Comparison of ENCODE assay signal across 22 cellular contexts in the genomic region with DNA sequence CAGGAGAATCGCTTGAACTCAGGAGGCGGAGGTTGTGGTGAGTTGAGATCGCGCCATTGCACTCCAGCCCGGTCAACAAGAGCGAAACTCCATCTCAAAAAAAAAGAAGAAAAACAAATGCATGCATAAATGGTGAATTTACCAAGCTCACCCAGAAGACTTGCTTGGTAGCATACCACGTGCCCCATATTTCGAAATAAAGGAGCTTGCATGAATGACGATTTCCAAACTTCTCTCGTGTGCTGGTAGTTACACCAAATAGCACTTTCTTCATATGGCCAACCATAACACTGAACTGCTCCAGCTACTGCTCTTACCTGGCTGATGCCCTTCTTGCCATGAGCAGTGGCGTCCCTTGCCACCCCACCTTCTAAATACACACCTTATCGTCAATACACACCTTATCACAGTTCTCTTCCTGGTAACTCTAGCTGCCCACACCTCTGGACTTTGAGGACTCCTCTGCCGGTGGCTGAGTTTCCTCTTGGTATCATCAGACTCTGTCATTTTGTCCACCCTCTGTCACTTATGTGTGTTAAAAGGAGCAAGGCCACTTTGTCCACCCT. TPM values are rescaled to one million over a fixed set of nuclear protein-coding genes. Genes with fewer than 3 reads are reported as not detected.
DNase-seq lines count a peak whose midpoint lies in the region; ATAC-seq, FAIRE-seq and TF ChIP-seq lines count a peak whose summit lies in the region.
"Had no signal": no experiment of that assay in that cellular context is flagged by ENCODE, and none has a peak within 500 bp of the region (broad histone marks: within the 10 kb centered on the region; RNA-seq: fewer than 3 reads in every experiment).

No MANE protein-coding gene starts in this region.

- H3K36me3 Mint-ChIP-seq in activated T-cell treated with anti-CD3 and anti-CD28 coated beads, Interleukin-2, amount 50 U/mL, for 4 hours (ENCODE audit: insufficient read depth) = peaks cover 8% of the 10 kb centered on the region
- H3K36me3 Mint-ChIP-seq in stimulated activated naive B cell treated with anti-CD40 and anti-IgM and Interleukin-4, amounts not matched to agents 10 μg/mL and 1 μg/mL and 100 μg/mL, for 72 hours = peaks cover 6 to 20% of the 10 kb centered on the region in 2 donors
- H3K36me3 Mint-ChIP-seq in T-helper 2 cell treated with Interferon-gamma antibody and Interleukin-4, amounts not matched to agents 5 μg/mL and 100 μg/mL, for 36 hours (ENCODE audit: low read depth) = peaks cover 8% of the 10 kb centered on the region

- H3K9me3 ChIP-seq in HepG2 (ENCODE audit: low read length) (no peaks in the 10 kb centered on the region), transverse colon (no peaks in the 10 kb centered on the region)

- TF ChIP-seq CTCF in HepG2 (CRISPR knock-in tag; IDR thresholded peaks at IDR 0.05) (no peak), transverse colon (IDR thresholded peaks at IDR 0.05) (no peak)

- H3K36me3 ChIP-seq in HepG2 (replicated peaks in 1 of 2; ENCODE audit: control insufficient read depth in 1 of 2, insufficient read depth in 2 of 2, low read length in 2 of 2) = no peaks in the 10 kb centered on the region
- H3K36me3 ChIP-seq in transverse colon = no peaks in the 10 kb centered on the region

- no peaks in the 10 kb centered on the region for H3K79me2 ChIP-seq in HepG2 (ENCODE audit: insufficient read depth, low read length)

- no peak overlapping the region for H3K27ac Mint-ChIP-seq in stimulated activated naive B cell treated with anti-CD40 and anti-IgM and Interleukin-4, amounts not matched to agents 10 μg/mL and 1 μg/mL and 100 μg/mL, for 72 hours
- H3K27ac Mint-ChIP-seq in T-helper 2 cell treated with Interferon-gamma antibody and Interleukin-4, amounts not matched to agents 5 μg/mL and 100 μg/mL, for 36 hours = no peak overlapping the region
- H3K27ac Mint-ChIP-seq: activated CD4-positive, alpha-beta T cell treated with anti-CD3 and anti-CD28 coated beads, Interleukin-2, amount 10 ng/mL, durations not matched to agents 7 days and 5 days; memory B cell had no signal

- H3K9me3 Mint-ChIP-seq in activated T-cell treated with anti-CD3 and anti-CD28 coated beads, Interleukin-2, amount 50 U/mL, for 4 hours = no peaks in the 10 kb centered on the region
- H3K9me3 Mint-ChIP-seq in stimulated activated naive B cell treated with anti-CD40 and anti-IgM and Interleukin-4, amounts not matched to agents 10 μg/mL and 1 μg/mL and 100 μg/mL, for 72 hours = no peaks in the 10 kb centered on the region
- H3K9me3 Mint-ChIP-seq in T-helper 2 cell treated with Interferon-gamma antibody and Interleukin-4, amounts not matched to agents 5 μg/mL and 100 μg/mL, for 36 hours = no peaks in the 10 kb centered on the region
- H3K9me3 Mint-ChIP-seq: activated CD4-positive, alpha-beta T cell treated with anti-CD3 and anti-CD28 coated beads, Interleukin-2, amount 10 ng/mL, durations not matched to agents 7 days and 5 days; central memory CD8-positive, alpha-beta T cell; memory B cell had no signal

- ATAC-seq in activated T-cell treated with anti-CD3 and anti-CD28 coated beads, Interleukin-2, amount 50 U/mL, for 4 hours = no peak
- ATAC-seq in HepG2 = no peak
- no peak for ATAC-seq in stimulated activated naive B cell treated with anti-CD40 and anti-IgM and Interleukin-4, amounts not matched to agents 10 μg/mL and 1 μg/mL and 100 μg/mL, for 72 hours (replicated peaks)

- WGBS in HepG2 (ENCODE audit: low lambda C conversion rate) = 80% methylated on average over 13 of the region's 13 CpGs
- 51 to 65% methylated on average over 11 to 13 of the region's 13 CpGs for WGBS in transverse colon (ENCODE audit: low coverage in 1 of 2), 2 donors

- intact Hi-C loops in HepG2 (cut with micrococcal nuclease; ENCODE audit: unreplicated experiment) (loop anchor here (5.0 kb wide), 1 partner anchor 228 kb away; the partner anchor contains the start of gene CHAF1B), transverse colon (cut with DNase I; ENCODE audit: low total_unique reads) (no loop called here)

- H3K27ac ChIP-seq in HepG2 (ENCODE audit: extremely low read length, insufficient read depth, low read length) = no peak overlapping the region
- peak overlapping the region; percentile 33 to 99 (median 82) for H3K27ac ChIP-seq in transverse colon
- H3K27ac ChIP-seq: GM23248, PC-9 had no signal

- TF ChIP-seq POLR2A in HepG2 (IDR thresholded peaks at IDR 0.05; ENCODE audit: insufficient read depth in 1 of 2, low read depth in 2 of 2, low read length in 2 of 2) = no peak
- peak; percentile 73 for TF ChIP-seq POLR2A in transverse colon (IDR thresholded peaks at IDR 0.05)

- H3K27me3 Mint-ChIP-seq in activated T-cell treated with anti-CD3 and anti-CD28 coated beads, Interleukin-2, amount 50 U/mL, for 4 hours (ENCODE audit: low read depth) = no peaks in the 10 kb centered on the region
- no peaks in the 10 kb centered on the region for H3K27me3 Mint-ChIP-seq in stimulated activated naive B cell treated with anti-CD40 and anti-IgM and Interleukin-4, amounts not matched to agents 10 μg/mL and 1 μg/mL and 100 μg/mL, for 72 hours
- H3K27me3 Mint-ChIP-seq in T-helper 2 cell treated with Interferon-gamma antibody and Interleukin-4, amounts not matched to agents 5 μg/mL and 100 μg/mL, for 36 hours (ENCODE audit: low read depth) = peaks cover 3% of the 10 kb centered on the region
- H3K27me3 Mint-ChIP-seq: activated CD4-positive, alpha-beta T cell treated with anti-CD3 and anti-CD28 coated beads, Interleukin-2, amount 10 ng/mL, durations not matched to agents 7 days and 5 days; central memory CD8-positive, alpha-beta T cell; memory B cell had no signal

- H3K4me1 ChIP-seq in HepG2 (ENCODE audit: insufficient read depth, low read length) (peaks cover 36% of the 10 kb centered on the region), transverse colon (peaks cover 11 to 55% (median 35%) of the 10 kb centered on the region in 4 donors)

- in situ Hi-C loops in HepG2 (cut with HindIII; ENCODE audit: extremely low pct_ligation_motif_present, low pct_unique_long_range_greater_than_20kb) = loop anchor here (5.0 kb wide), 1 partner anchor 48 kb away; no protein-coding TSS in a partner anchor
- in situ Hi-C loops in transverse colon (cut with MboI; ENCODE audit: low pct_ligation_motif_present in 1 of 4, low pct_unique_long_range_greater_than_20kb in 1 of 4, low sequenced_read_pairs in 3 of 4) = no loop called here

- H4K20me1 ChIP-seq in HepG2 (ENCODE audit: insufficient read depth, low read length) = no peaks in the 10 kb centered on the region

- no peak overlapping the region for H3K4me2 ChIP-seq in HepG2 (ENCODE audit: low read depth, low read length)
- H3K4me2 ChIP-seq: PC-9 had no signal

- TF ChIP-seq RAD21 in HepG2 (CRISPR knock-in tag; IDR thresholded peaks at IDR 0.05) = no peak

- H3K4me3 Mint-ChIP-seq in activated T-cell treated with anti-CD3 and anti-CD28 coated beads, Interleukin-2, amount 50 U/mL, for 4 hours = peak overlapping the region; percentile 40
- no peak overlapping the region for H3K4me3 Mint-ChIP-seq in stimulated activated naive B cell treated with anti-CD40 and anti-IgM and Interleukin-4, amounts not matched to agents 10 μg/mL and 1 μg/mL and 100 μg/mL, for 72 hours
- no peak overlapping the region for H3K4me3 Mint-ChIP-seq in T-helper 2 cell treated with Interferon-gamma antibody and Interleukin-4, amounts not matched to agents 5 μg/mL and 100 μg/mL, for 36 hours
- H3K4me3 Mint-ChIP-seq: activated CD4-positive, alpha-beta T cell treated with anti-CD3 and anti-CD28 coated beads, Interleukin-2, amount 10 ng/mL, durations not matched to agents 7 days and 5 days; central memory CD8-positive, alpha-beta T cell; memory B cell had no signal

- no TSS peak for BruUV-seq in HepG2 (replicated peaks; lab: Mats Ljungman, UMichigan)

- DNase-seq in activated T-cell treated with anti-CD3 and anti-CD28 coated beads, Interleukin-2, amount 50 U/mL, for 4 hours = no peak
- DNase-seq in activated T-cell treated with anti-CD3 and anti-CD28 coated beads for 4 hours (no peak), SKM-1 treated with dmso at 0.1 percent for 144 hours (lab: John Stamatoyannopoulos, UW; ENCODE audit: unreplicated experiment) (peak; percentile 84), HepG2 (ENCODE audit: low spot score) (no peak), transverse colon (peak; percentile 74), NCI-H187 (lab: John Stamatoyannopoulos, UW) (no peak)
- DNase-seq in stimulated activated naive B cell treated with anti-CD40 and anti-IgM and Interleukin-4, amounts not matched to agents 10 μg/mL and 1 μg/mL and 100 μg/mL, for 72 hours = no peak
- no peak for DNase-seq in T-helper 2 cell treated with Interferon-gamma antibody and Interleukin-4, amounts not matched to agents 5 μg/mL and 100 μg/mL, for 36 hours (ENCODE audit: low spot score)
- DNase-seq: activated CD4-positive, alpha-beta T cell treated with anti-CD3 and anti-CD28 coated beads, Interleukin-2, amount 10 ng/mL, durations not matched to agents 7 days and 5 days; activated CD8-positive, alpha-beta memory T cell treated with anti-CD3 and anti-CD28 coated beads, Interleukin-2, amount 50 U/mL, for 4 hours; activated gamma-delta T cell; C1 segment of cervical spinal cord; DMS79; effector CD8-positive, alpha-beta T cell; GM23248; islet precursor cell; NCI-H1105; NCI-H69 had no signal

- peaks cover 26% of the 10 kb centered on the region for H3K4me1 Mint-ChIP-seq in activated T-cell treated with anti-CD3 and anti-CD28 coated beads, Interleukin-2, amount 50 U/mL, for 4 hours (ENCODE audit: low read depth)
- H3K4me1 Mint-ChIP-seq in stimulated activated naive B cell treated with anti-CD40 and anti-IgM and Interleukin-4, amounts not matched to agents 10 μg/mL and 1 μg/mL and 100 μg/mL, for 72 hours = peaks cover 24 to 56% of the 10 kb centered on the region in 2 donors
- H3K4me1 Mint-ChIP-seq in T-helper 2 cell treated with Interferon-gamma antibody and Interleukin-4, amounts not matched to agents 5 μg/mL and 100 μg/mL, for 36 hours (ENCODE audit: low read depth) = peaks cover 21% of the 10 kb centered on the region

- H3K4me3 ChIP-seq in HepG2 (replicated peaks in 1 of 3; ENCODE audit: insufficient read depth in 1 of 3, low read depth in 2 of 3, low read length in 3 of 3) (no peak overlapping the region), transverse colon (no peak overlapping the region)
- H3K4me3 ChIP-seq: GM23248, PC-9 had no signal

- H3K9ac ChIP-seq in HepG2 (ENCODE audit: insufficient read depth, low read depth, low read length) = no peak overlapping the region
- H3K9ac ChIP-seq: GM23248 had no signal

- no peak overlapping the region for H2AFZ ChIP-seq in HepG2 (ENCODE audit: low read length)
- H2AFZ ChIP-seq: GM23248, PC-9 had no signal

- H3K27me3 ChIP-seq in HepG2 (ENCODE audit: control insufficient read depth in 1 of 2, insufficient read depth in 2 of 2, low read length in 2 of 2) = peaks cover 0 to 5% of the 10 kb centered on the region in 2 experiments; a peak in 1 of 5 replicates
- no peaks in the 10 kb centered on the region for H3K27me3 ChIP-seq in transverse colon

- POLR2A ChIA-PET in HepG2 (lab: Yijun Ruan, JAX) = no interaction called here

- TF ChIP-seq EP300 in HepG2 (IDR thresholded peaks at IDR 0.05; ENCODE audit: low read depth in 2 of 2, low read length in 2 of 2) (no peak), HepG2 (CRISPR knock-in tag; IDR thresholded peaks at IDR 0.05; ENCODE audit: borderline replicate concordance) (no peak), transverse colon (IDR thresholded peaks at IDR 0.05; ENCODE audit: low read depth) (no peak)

- no peak for FAIRE-seq in HepG2 (lab: Jason Lieb, UNC)
- FAIRE-seq: TTC549 had no signal

- CTCF ChIA-PET in HepG2 (lab: Yijun Ruan, JAX; ENCODE audit: low intra/inter-chr PET ratio, low total read pairs) = no interaction called here

RNA-seq across cellular contexts. Expression of gene DOP1B, which starts 2.8 kb away (rescaled TPM):
- 10 to 100 TPM in 1 of 3 donors, 1 to 10 TPM in 2; 8.1 to 10.8 (median 9.6) TPM for total RNA-seq in activated T-cell treated with anti-CD3 and anti-CD28 coated beads, Interleukin-2, amount 50 U/mL, for 4 hours
- total RNA-seq in HepG2 (2016; rRNA removed; fragmentation: Illumina TruSeq; extraction: Trizol) (2.8 and 3.0 TPM in 2 replicates), transverse colon (10 to 100 TPM; 49.4 to 74.4 (median 61.0) TPM)
- total RNA-seq in HepG2 (2016; cell fraction: cytosol; rRNA removed; fragmentation: Illumina TruSeq; extraction: Trizol; ENCODE audit: low read depth) = 2.6 and 3.3 TPM in 2 replicates
- 2.4 and 3.0 TPM in 2 replicates for total RNA-seq in HepG2 (2016; cell fraction: insoluble cytoplasmic fraction; rRNA removed; fragmentation: Illumina TruSeq; extraction: Trizol)
- total RNA-seq in HepG2 (2016; cell fraction: membrane; rRNA removed; fragmentation: Illumina TruSeq; extraction: Trizol) = 1.3 and 1.6 TPM in 2 replicates
- 2.4 and 2.5 TPM in 2 replicates for total RNA-seq in HepG2 (2016; cell fraction: nucleus; rRNA removed; fragmentation: Illumina TruSeq; extraction: Trizol)
- 2.3 and 3.2 TPM in 2 replicates for polyA plus RNA-seq in HepG2 (2011; rRNA removed)
- 2.0 and 2.3 TPM in 2 replicates for polyA plus RNA-seq in HepG2 (2011; cell fraction: cytosol; rRNA removed)
- polyA plus RNA-seq in HepG2 (2011; cell fraction: nucleus; rRNA removed) = 4.2 and 4.4 TPM in 2 replicates
- polyA plus RNA-seq in HepG2 (2012) = 3.9 TPM in 2 replicates
- 0.11 and 0.18 TPM in 2 replicates for polyA plus RNA-seq in HepG2 (2016; cell fraction: cytosol; fragmentation: Illumina TruSeq; extraction: Trizol; ENCODE audit: low read depth)
- polyA plus RNA-seq in HepG2 (2016; cell fraction: insoluble cytoplasmic fraction; fragmentation: Illumina TruSeq; extraction: Trizol; ENCODE audit: low read depth) = 1.6 TPM in 2 replicates
- polyA plus RNA-seq in HepG2 (2016; cell fraction: membrane; fragmentation: Illumina TruSeq; extraction: Trizol; ENCODE audit: low read depth) = 0.45 and 0.50 TPM in 2 replicates
- polyA plus RNA-seq in HepG2 (2016; cell fraction: nucleus; fragmentation: Illumina TruSeq; extraction: Trizol; ENCODE audit: insufficient read depth, low read depth) = 3.0 and 3.5 TPM in 2 replicates
- 1.9 and 6.3 TPM in 2 replicates for polyA minus RNA-seq in HepG2 (2011; rRNA and poly(A)+ RNA removed; ENCODE audit: low replicate concordance)
- polyA minus RNA-seq in HepG2 (2011; cell fraction: cytosol; rRNA and poly(A)+ RNA removed) = 5.7 and 6.1 TPM in 2 replicates
- 8.0 and 8.5 TPM in 2 replicates for polyA minus RNA-seq in HepG2 (2011; cell fraction: nucleus; rRNA and poly(A)+ RNA removed)

RNA-seq across cellular contexts. Expression of gene CBR3, which starts 24.6 kb away (rescaled TPM):
- total RNA-seq in activated T-cell treated with anti-CD3 and anti-CD28 coated beads, Interleukin-2, amount 50 U/mL, for 4 hours = 1 to 10 TPM; 3.6 to 7.6 (median 6.7) TPM
- total RNA-seq in HepG2 (2016; rRNA removed; fragmentation: Illumina TruSeq; extraction: Trizol) (not detected in 2 replicates), transverse colon (1 to 10 TPM in 2 of 4 donors, not detected in 2; 3.4 to 5.1 TPM)
- total RNA-seq in HepG2 (2016; cell fraction: cytosol; rRNA removed; fragmentation: Illumina TruSeq; extraction: Trizol; ENCODE audit: low read depth) = not detected in 2 replicates
- not detected in 2 replicates for total RNA-seq in HepG2 (2016; cell fraction: insoluble cytoplasmic fraction; rRNA removed; fragmentation: Illumina TruSeq; extraction: Trizol)
- not detected in 2 replicates for total RNA-seq in HepG2 (2016; cell fraction: membrane; rRNA removed; fragmentation: Illumina TruSeq; extraction: Trizol)
- total RNA-seq in HepG2 (2016; cell fraction: nucleus; rRNA removed; fragmentation: Illumina TruSeq; extraction: Trizol) = not detected in 2 replicates
- not detected in 2 replicates for polyA plus RNA-seq in HepG2 (2011; rRNA removed)
- polyA plus RNA-seq in HepG2 (2011; cell fraction: cytosol; rRNA removed) = not detected in 2 replicates
- 0.14 TPM in 1 of 2 replicates, not detected in the other for polyA plus RNA-seq in HepG2 (2011; cell fraction: nucleus; rRNA removed)
- polyA plus RNA-seq in HepG2 (2012) = not detected in 2 replicates
- not detected in 2 replicates for polyA plus RNA-seq in HepG2 (2016; cell fraction: cytosol; fragmentation: Illumina TruSeq; extraction: Trizol; ENCODE audit: low read depth)
- polyA plus RNA-seq in HepG2 (2016; cell fraction: insoluble cytoplasmic fraction; fragmentation: Illumina TruSeq; extraction: Trizol; ENCODE audit: low read depth) = not detected in 2 replicates
- not detected in 2 replicates for polyA plus RNA-seq in HepG2 (2016; cell fraction: membrane; fragmentation: Illumina TruSeq; extraction: Trizol; ENCODE audit: low read depth)
- not detected in 2 replicates for polyA plus RNA-seq in HepG2 (2016; cell fraction: nucleus; fragmentation: Illumina TruSeq; extraction: Trizol; ENCODE audit: insufficient read depth, low read depth)
- polyA minus RNA-seq in HepG2 (2011; rRNA and poly(A)+ RNA removed; ENCODE audit: low replicate concordance) = 2.9 TPM in 1 of 2 replicates, not detected in the other
- not detected in 2 replicates for polyA minus RNA-seq in HepG2 (2011; cell fraction: cytosol; rRNA and poly(A)+ RNA removed)
- polyA minus RNA-seq in HepG2 (2011; cell fraction: nucleus; rRNA and poly(A)+ RNA removed) = not detected in 2 replicates

Comparison
In these comparisons a context has a peak if more than half of its experiments do, and no peak if none do; other contexts are left out.
1. DNase-seq: peak in SKM-1 treated with dmso at 0.1 percent for 144 hours (single experiment) and transverse colon (single experiment); none in activated T-cell treated with anti-CD3 and anti-CD28 coated beads, Interleukin-2, amount 50 U/mL, for 4 hours (single experiment), activated T-cell treated with anti-CD3 and anti-CD28 coated beads for 4 hours (single experiment), HepG2 (single experiment), stimulated activated naive B cell treated with anti-CD40 and anti-IgM and Interleukin-4, amounts not matched to agents 10 μg/mL and 1 μg/mL and 100 μg/mL, for 72 hours (single experiment), T-helper 2 cell treated with Interferon-gamma antibody and Interleukin-4, amounts not matched to agents 5 μg/mL and 100 μg/mL, for 36 hours (single experiment) and NCI-H187 (0 of 2).
2. RNA of gene DOP1B, which starts 2.8 kb away (total RNA-seq): 49.4 to 74.4 TPM in transverse colon; 8.1 to 10.8 TPM in activated T-cell treated with anti-CD3 and anti-CD28 coated beads, Interleukin-2, amount 50 U/mL, for 4 hours and 1.3 to 3.3 TPM in HepG2; every median in the first group is over 4 times any median in the second.